Comparison of ENCODE assay signal across 8 cellular contexts in genomic region chr10:119595134-119595714, GRCh38. TPM values are rescaled to one million over a fixed set of nuclear protein-coding genes. Genes with fewer than 3 reads are reported as not detected.
DNase-seq lines count a peak whose midpoint lies in the region; ATAC-seq and TF ChIP-seq lines count a peak whose summit lies in the region.

No MANE protein-coding gene starts in this region.

- in situ Hi-C loops in GM13976 (cut with MboI; ENCODE audit: low sequenced_read_pairs, unreplicated experiment), result no loop called here

- TF ChIP-seq CTCF in left ventricle myocardium inferior (IDR thresholded peaks at IDR 0.05; ENCODE audit: borderline replicate concordance) (no peak), tibial nerve (IDR thresholded peaks at IDR 0.05) (no peak), GM13976 (IDR thresholded peaks at IDR 0.05; ENCODE audit: borderline replicate concordance, control extremely low read depth, extremely low read depth, insufficient read depth, missing control alignments) (no peak)

- intact Hi-C loops in left ventricle myocardium inferior (cut with micrococcal nuclease), result no loop called here
- intact Hi-C loops in left cardiac atrium (cut with DNase I), result loop anchor here in 1 of 2 donors (5.0 kb wide), 1 partner anchor 57 kb away; the partner anchor contains the start of gene BAG3

- H3K27ac ChIP-seq in left ventricle myocardium inferior (replicated peaks) (peak overlapping the region; percentile 99), tibial nerve (peak overlapping the region; percentile 91 to 99 (median 96))

- 12 to 16% methylated on average over 7 of the region's 7 CpGs for WGBS in tibial nerve, 2 donors

- TF ChIP-seq POLR2A in tibial nerve (IDR thresholded peaks at IDR 0.05), result no peak

- ATAC-seq in left cardiac atrium, result no peak

- TF ChIP-seq EP300 in tibial nerve (IDR thresholded peaks at IDR 0.05), result no peak

- H3K9me3 ChIP-seq in left ventricle myocardium inferior (replicated peaks), result peaks cover 3% of the 10 kb centered on the region
- no peaks in the 10 kb centered on the region for H3K9me3 ChIP-seq in adipocyte (ENCODE audit: control insufficient read depth, low read length)
- no peaks in the 10 kb centered on the region for H3K9me3 ChIP-seq in tibial nerve

- H3K27me3 ChIP-seq in left ventricle myocardium inferior (ENCODE audit: low read depth), result no peaks in the 10 kb centered on the region
- no peaks in the 10 kb centered on the region for H3K27me3 ChIP-seq in adipocyte (replicated peaks; ENCODE audit: control insufficient read depth, insufficient read depth, low read length)
- H3K27me3 ChIP-seq in tibial nerve, result no peaks in the 10 kb centered on the region

- H3K36me3 ChIP-seq in left ventricle myocardium inferior (peaks cover 17% of the 10 kb centered on the region), adipocyte (ENCODE audit: control insufficient read depth, insufficient read depth, low read length, severe bottlenecking) (peaks cover 10% of the 10 kb centered on the region), tibial nerve (peaks cover 0 to 16% (median 0%) of the 10 kb centered on the region in 3 donors)

- peak overlapping the region; percentile 99 for H3K9ac ChIP-seq in adipocyte (ENCODE audit: low read length)

- peaks cover 66% of the 10 kb centered on the region for H3K4me1 ChIP-seq in left ventricle myocardium inferior
- peaks cover 48% of the 10 kb centered on the region for H3K4me1 ChIP-seq in adipocyte (ENCODE audit: control insufficient read depth, insufficient read depth, low read length)
- peaks cover 0 to 52% (median 32%) of the 10 kb centered on the region in 4 donors for H3K4me1 ChIP-seq in tibial nerve

- H3K4me3 ChIP-seq in left ventricle myocardium inferior, result peak overlapping the region; percentile 78
- peak overlapping the region; percentile 99 for H3K4me3 ChIP-seq in adipocyte (ENCODE audit: low read length)
- H3K4me3 ChIP-seq in tibial nerve, result peak overlapping the region; percentile 57 to 95 (median 80)

- DNase-seq in left ventricle myocardium inferior (no peak), left cardiac atrium (no peak), adipocyte (ENCODE audit: low read depth) (peak; percentile 67), kidney glomerular epithelial cell (lab: John Stamatoyannopoulos, UW) (peak; percentile 15), tibial nerve (ENCODE audit: low spot score in 2 of 2) (no peak), NCI-H524 treated with DMSO at 0.1 percent for 48 hours (lab: John Stamatoyannopoulos, UW) (no peak), GM13976 (ENCODE audit: low spot score) (no peak), NCI-H1092 (lab: John Stamatoyannopoulos, UW) (no peak)

RNA-seq across cellular contexts. Expression of gene TIAL1, which starts 1.5 kb away (rescaled TPM):
- total RNA-seq in left ventricle myocardium inferior (73.9 TPM), left cardiac atrium (10 to 100 TPM; 69.6 to 70.2 TPM), tibial nerve (100 to 1,000 TPM in 1 of 4 donors, 10 to 100 TPM in 3; 53.0 to 103 (median 87.2) TPM)

RNA-seq across cellular contexts. Expression of gene RGS10, which starts 52.7 kb away (rescaled TPM):
- total RNA-seq in left ventricle myocardium inferior, result 5.6 TPM
- 10 to 100 TPM in 1 of 2 donors, 1 to 10 TPM in 1; 7.0 to 12.5 TPM for total RNA-seq in left cardiac atrium
- 10 to 100 TPM; 18.6 to 32.6 (median 28.4) TPM for total RNA-seq in tibial nerve

RNA-seq across cellular contexts. Expression of gene BAG3, which starts 56.0 kb away (rescaled TPM):
- total RNA-seq in left ventricle myocardium inferior, result 164 TPM
- 100 to 1,000 TPM; 113 to 114 TPM for total RNA-seq in left cardiac atrium
- 10 to 100 TPM; 23.8 to 38.4 (median 32.0) TPM for total RNA-seq in tibial nerve

Comparison
In these comparisons a context has a peak if more than half of its experiments do, and no peak if none do; other contexts are left out.
1. DNase-seq: peak in adipocyte (single experiment) and kidney glomerular epithelial cell (single experiment); none in left ventricle myocardium inferior (single experiment), left cardiac atrium (single experiment), tibial nerve (0 of 2), NCI-H524 treated with DMSO at 0.1 percent for 48 hours (single experiment), GM13976 (single experiment) and NCI-H1092 (single experiment).
2. Peak in every context shown above with its lines, with median percentiles within 50 percentile points of each other: H3K4me3 ChIP-seq.